In the genomic region with DNA sequence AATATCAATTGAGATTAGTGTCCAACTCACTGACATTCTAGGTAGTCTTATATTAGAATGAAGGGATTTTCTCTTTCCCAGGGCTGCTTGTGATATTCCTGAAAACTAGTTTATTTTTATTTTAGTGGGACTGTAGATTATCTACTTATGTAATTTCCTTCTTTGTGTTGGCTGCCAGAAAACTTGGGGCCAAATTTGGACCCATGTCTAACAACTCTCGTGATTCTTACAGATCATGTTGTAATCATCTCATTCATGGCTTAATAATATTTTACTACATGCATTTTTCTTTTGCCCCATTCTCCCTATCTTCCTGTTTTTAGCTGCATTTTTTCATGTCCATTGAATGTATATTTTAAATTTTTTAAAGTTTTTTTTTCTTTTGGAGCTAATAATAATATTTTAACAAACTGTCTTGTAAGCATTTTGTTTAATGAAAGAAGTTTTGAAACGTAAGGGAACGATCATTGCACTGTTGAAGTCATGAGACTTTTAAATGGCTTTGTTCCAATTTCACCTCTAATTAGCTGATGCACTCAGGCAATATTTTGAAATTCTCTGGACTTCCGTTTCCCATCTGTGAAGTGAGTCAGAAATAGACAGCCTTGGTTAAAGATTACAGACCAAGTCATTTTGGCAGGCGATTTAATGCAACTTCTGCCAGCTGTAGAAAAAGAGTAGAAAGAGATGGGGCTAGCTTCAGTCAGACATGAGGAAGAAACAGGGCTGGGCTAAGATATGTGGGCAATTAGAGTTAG, we compare ENCODE assay signal across 9 cellular contexts. TPM values are rescaled to one million over a fixed set of nuclear protein-coding genes. Genes with fewer than 3 reads are reported as not detected.
DNase-seq lines count a peak whose midpoint lies in the region; ATAC-seq and TF ChIP-seq lines count a peak whose summit lies in the region.
"Had no signal": no experiment of that assay in that cellular context is flagged by ENCODE, and none has a peak within 500 bp of the region (broad histone marks: within the 10 kb centered on the region; RNA-seq: fewer than 3 reads in every experiment).

No MANE protein-coding gene starts in this region.

- no peaks in the 10 kb centered on the region for H3K9me3 ChIP-seq in MG63
- no peaks in the 10 kb centered on the region for H3K9me3 ChIP-seq in ascending aorta
- H3K9me3 ChIP-seq in CD8-positive, alpha-beta memory T cell (ENCODE audit: low read length), result no peaks in the 10 kb centered on the region

- intact Hi-C loops in ascending aorta (cut with DNase I), result no loop called here

- no peak for TF ChIP-seq CTCF in AG10803 (conservative IDR thresholded peaks at IDR 0.05; ENCODE audit: low read length)
- TF ChIP-seq CTCF in fibroblast of the aortic adventitia (IDR thresholded peaks at IDR 0.05; ENCODE audit: insufficient read depth, low read length), result no peak
- no peak for TF ChIP-seq CTCF in ascending aorta (IDR thresholded peaks at IDR 0.05)

- peaks cover 0 to 7% (median 3%) of the 10 kb centered on the region in 5 donors for H3K9me3 Mint-ChIP-seq in CD8-positive, alpha-beta memory T cell

- H3K4me1 Mint-ChIP-seq in CD8-positive, alpha-beta memory T cell, result no peaks in the 10 kb centered on the region

- H3K27me3 Mint-ChIP-seq in CD8-positive, alpha-beta memory T cell, result peaks cover 9 to 24% of the 10 kb centered on the region in 2 donors

- no peak overlapping the region for H3K27ac Mint-ChIP-seq in CD8-positive, alpha-beta memory T cell

- no peaks in the 10 kb centered on the region for H3K36me3 Mint-ChIP-seq in CD8-positive, alpha-beta memory T cell

- H3K27me3 ChIP-seq in MG63 (no peaks in the 10 kb centered on the region), ascending aorta (no peaks in the 10 kb centered on the region)
- no peaks in the 10 kb centered on the region for H3K27me3 ChIP-seq in CD8-positive, alpha-beta memory T cell (ENCODE audit: insufficient read depth, low read length, poor library complexity, severe bottlenecking)

- ATAC-seq in GM21576 (IDR thresholded peaks at IDR 0.05; ENCODE audit: unreplicated experiment), result peak; percentile 78

- no peak overlapping the region for H3K4me3 Mint-ChIP-seq in CD8-positive, alpha-beta memory T cell

- POLR2A ChIA-PET in CD8-positive, alpha-beta memory T cell (lab: Charles Lee), result no interaction called here

- H3K4me3 ChIP-seq in AG10803 (ENCODE audit: low read length) (no peak overlapping the region), MG63 (no peak overlapping the region), fibroblast of the aortic adventitia (ENCODE audit: low read depth, low read length) (no peak overlapping the region), ascending aorta (no peak overlapping the region)
- H3K4me3 ChIP-seq in CD8-positive, alpha-beta memory T cell (ENCODE audit: low read length), result no peak overlapping the region

- DNase-seq in AG10803 (ENCODE audit: low read depth) (peak; percentile 96), MG63 (peak; percentile 56), fibroblast of the aortic adventitia (ENCODE audit: low read depth) (peak; percentile 97), ascending aorta (ENCODE audit: low spot score in 2 of 2) (no peak), NCI-H1105 treated with DMSO at 0.1 percent for 48 hours (lab: John Stamatoyannopoulos, UW) (no peak), NCI-H2196 treated with DMSO at 0.1 percent for 48 hours (lab: John Stamatoyannopoulos, UW; ENCODE audit: unreplicated experiment) (no peak)
- no peak for DNase-seq in CD8-positive, alpha-beta memory T cell
- DNase-seq: GDM1 had no signal

- CTCF ChIA-PET in CD8-positive, alpha-beta memory T cell (lab: Charles Lee), result no interaction called here

- H3K36me3 ChIP-seq in MG63 (no peaks in the 10 kb centered on the region), ascending aorta (no peaks in the 10 kb centered on the region)
- no peaks in the 10 kb centered on the region for H3K36me3 ChIP-seq in CD8-positive, alpha-beta memory T cell (ENCODE audit: insufficient read depth, low read length)

- H3K4me1 ChIP-seq in ascending aorta, result no peaks in the 10 kb centered on the region
- H3K4me1 ChIP-seq in CD8-positive, alpha-beta memory T cell (ENCODE audit: insufficient read depth, low read length), result no peaks in the 10 kb centered on the region

- no peak overlapping the region for H3K27ac ChIP-seq in ascending aorta
- H3K27ac ChIP-seq in CD8-positive, alpha-beta memory T cell (ENCODE audit: low read depth, low read length), result no peak overlapping the region

RNA-seq across cellular contexts. Expression of a gene that starts 14.3 kb away (rescaled TPM):
- total RNA-seq in MG63 (2014; rRNA removed; shearing (Covaris generic); ENCODE audit: low replicate concordance), result not detected in 2 replicates
- 1.5 and 1.8 TPM in 2 replicates for total RNA-seq in fibroblast of the aortic adventitia (ENCODE audit: low replicate concordance)
- 0.21 TPM for total RNA-seq in ascending aorta
- total RNA-seq in CD8-positive, alpha-beta memory T cell, result not detected
- polyA plus RNA-seq in CD8-positive, alpha-beta memory T cell, result not detected

RNA-seq across cellular contexts. Expression of a gene that starts 23.1 kb away (rescaled TPM):
- total RNA-seq in MG63 (2014; rRNA removed; shearing (Covaris generic); ENCODE audit: low replicate concordance), result not detected in 2 replicates
- not detected in 2 replicates for total RNA-seq in fibroblast of the aortic adventitia (ENCODE audit: low replicate concordance)
- not detected for total RNA-seq in ascending aorta
- total RNA-seq in CD8-positive, alpha-beta memory T cell, result not detected
- not detected for polyA plus RNA-seq in CD8-positive, alpha-beta memory T cell

Comparison
In these comparisons a context has a peak if more than half of its experiments do, and no peak if none do; other contexts are left out.
1. DNase-seq: peak in AG10803 (single experiment), MG63 (single experiment) and fibroblast of the aortic adventitia (single experiment); none in ascending aorta (0 of 2), CD8-positive, alpha-beta memory T cell (0 of 5), NCI-H1105 treated with DMSO at 0.1 percent for 48 hours (single experiment) and NCI-H2196 treated with DMSO at 0.1 percent for 48 hours (single experiment).